13 cellular contexts compared by ENCODE assay signal in the genomic region with DNA sequence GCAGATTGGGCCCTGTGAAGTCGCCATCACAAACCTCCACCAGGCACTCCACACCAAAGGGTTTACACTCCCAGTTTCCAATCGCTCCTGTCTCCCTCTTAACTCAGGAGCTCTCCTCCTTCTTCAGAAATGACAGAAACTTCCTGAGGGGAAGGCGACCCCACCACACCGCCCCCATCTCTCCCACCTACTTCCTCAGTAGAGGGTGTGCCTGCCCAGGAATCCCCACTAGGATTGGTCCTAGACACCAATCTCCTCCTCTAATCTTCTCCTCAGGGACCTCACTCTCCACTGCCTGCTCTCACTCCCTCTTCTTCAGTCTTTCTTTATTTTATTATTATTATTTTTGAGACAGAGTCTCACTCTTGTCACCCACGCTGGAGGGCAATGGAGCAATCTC.
"Had no signal": no experiment of that assay in that cellular context is flagged by ENCODE, and none has a peak within 500 bp of the region (broad histone marks: within the 10 kb centered on the region; RNA-seq: fewer than 3 reads in every experiment).

No MANE protein-coding gene starts in this region.

- FAIRE-seq: frontal cortex, kidney had no signal

- H3K36me3 ChIP-seq: brain microvascular endothelial cell, colonic mucosa, left lung, prostate gland, right atrium auricular region, upper lobe of right lung had no signal

- H3K27ac Mint-ChIP-seq: nephron had no signal

- H3K27ac ChIP-seq: brain microvascular endothelial cell, colonic mucosa, left lung, prostate gland, right atrium auricular region, upper lobe of right lung had no signal

- H3K9me3 ChIP-seq: colonic mucosa, left lung, prostate gland, right atrium auricular region, upper lobe of right lung had no signal

- DNase-seq: activated effector memory CD4-positive, alpha-beta T cell treated with Interleukin-2 at 50 U/mL for 16 hours; activated naive CD4-positive, alpha-beta T cell treated with anti-CD3 and anti-CD28 coated beads, Interleukin-2, amount 50 U/mL, for 16 hours; central memory CD4-positive, alpha-beta T cell; kidney; midbrain had no signal

- H3K4me3 ChIP-seq: colonic mucosa, left lung, prostate gland, right atrium auricular region, upper lobe of right lung had no signal

- H3K27me3 ChIP-seq: brain microvascular endothelial cell, colonic mucosa, left lung, right atrium auricular region, upper lobe of right lung had no signal

- H3K4me1 ChIP-seq: colonic mucosa, prostate gland, upper lobe of right lung had no signal

- H3K4me3 Mint-ChIP-seq: nephron had no signal
